20 cellular contexts compared by ENCODE assay signal in genomic region chr4:1776521-1777161, GRCh38. TPM values are rescaled to one million over a fixed set of nuclear protein-coding genes. Genes with fewer than 3 reads are reported as not detected.
DNase-seq lines count a peak whose midpoint lies in the region; ATAC-seq and TF ChIP-seq lines count a peak whose summit lies in the region.
"Had no signal": no experiment of that assay in that cellular context is flagged by ENCODE, and none has a peak within 500 bp of the region (broad histone marks: within the 10 kb centered on the region; RNA-seq: fewer than 3 reads in every experiment).

No MANE protein-coding gene starts in this region.

- H3K4me3 Mint-ChIP-seq in WTC11, result no peak overlapping the region
- H3K4me3 Mint-ChIP-seq in CD4-positive, alpha-beta T cell, result no peak overlapping the region

- no peaks in the 10 kb centered on the region for H3K9me3 ChIP-seq in osteoblast (ENCODE audit: low read depth, low read length)
- H3K9me3 ChIP-seq in CD4-positive, alpha-beta T cell (ENCODE audit: control insufficient read depth, low read length), result no peaks in the 10 kb centered on the region

- H3K27ac Mint-ChIP-seq in WTC11, result no peak overlapping the region
- no peak overlapping the region for H3K27ac Mint-ChIP-seq in CD4-positive, alpha-beta T cell

- H3K4me2 ChIP-seq in osteoblast (ENCODE audit: insufficient read depth, low read length), result no peak overlapping the region

- DNase-seq in WTC11 (ENCODE audit: low spot score), result no peak
- DNase-seq in osteoblast (ENCODE audit: insufficient read length, low spot score, missing footprints), result peak; percentile 90
- DNase-seq in epidermal melanocyte (ENCODE audit: insufficient read length, low spot score), result no peak
- no peak for DNase-seq in G401 (ENCODE audit: low spot score)
- no peak for DNase-seq in CD4-positive, alpha-beta T cell
- DNase-seq: AML-193; COR-L47; DMS 273 treated with DMSO at 0.1 percent for 48 hours; GF-D8; GOT3; KG1; NCI-H1105 treated with DMSO at 0.1 percent for 48 hours; NCI-H1694 treated with DMSO at 0.1 percent for 48 hours; NCI-H510A; NCI-H748 treated with DMSO at 0.1 percent for 48 hours; NK-92 treated with Interleukin-12 subunit alpha and Interleukin-12 subunit beta, amount 100 ng/mL, for 24 hours; SHP77 treated with DMSO at 0.1 percent for 48 hours had no signal

- POLR2A ChIA-PET in WTC11 (lab: Charles Lee), result interaction anchor here (1.5 to 3.8 kb wide), 3 partner anchors 11 to 18 kb away, joined by 3 to 12 read pairs (median 6); no protein-coding TSS in a partner anchor
- POLR2A ChIA-PET in CD4-positive, alpha-beta T cell (lab: Charles Lee), result no interaction called here

- H3K27ac ChIP-seq in layer of hippocampus (ENCODE audit: low read depth, low read length) (peak overlapping the region; percentile 0), osteoblast (ENCODE audit: low read depth, low read length) (no peak overlapping the region)
- no peak overlapping the region for H3K27ac ChIP-seq in CD4-positive, alpha-beta T cell (ENCODE audit: low read depth, low read length)

- H3K27me3 ChIP-seq in layer of hippocampus (ENCODE audit: control insufficient read depth, insufficient read depth, low read length) (no peaks in the 10 kb centered on the region), osteoblast (ENCODE audit: insufficient read depth, low read length) (no peaks in the 10 kb centered on the region)
- no peaks in the 10 kb centered on the region for H3K27me3 ChIP-seq in CD4-positive, alpha-beta T cell (ENCODE audit: control insufficient read depth, insufficient read depth, low read length)

- no peaks in the 10 kb centered on the region for H3K9me3 Mint-ChIP-seq in WTC11
- H3K9me3 Mint-ChIP-seq in CD4-positive, alpha-beta T cell, result no peaks in the 10 kb centered on the region

- no peaks in the 10 kb centered on the region for H3K4me1 ChIP-seq in osteoblast (ENCODE audit: insufficient read depth, low read length)

- intact Hi-C loops in CD4-positive, alpha-beta T cell (cut with DNase I, micrococcal nuclease), result no loop called here

- no peaks in the 10 kb centered on the region for H4K20me1 ChIP-seq in osteoblast (ENCODE audit: insufficient read depth, low read length)

- TF ChIP-seq CTCF in WTC11 (IDR thresholded peaks at IDR 0.05) (no peak), osteoblast (IDR thresholded peaks at IDR 0.05; ENCODE audit: extremely low read depth, low read depth, low read length) (no peak)
- TF ChIP-seq CTCF in CD4-positive, alpha-beta T cell (IDR thresholded peaks at IDR 0.05), result no peak

- no peak overlapping the region for H3K4me3 ChIP-seq in osteoblast (ENCODE audit: insufficient read depth, low read length)

- no peak overlapping the region for H2AFZ ChIP-seq in osteoblast (ENCODE audit: low read length)

- no peaks in the 10 kb centered on the region for H3K79me2 ChIP-seq in osteoblast (ENCODE audit: insufficient read depth, low read length)

- no peaks in the 10 kb centered on the region for H3K27me3 Mint-ChIP-seq in WTC11 (ENCODE audit: low read depth)
- no peaks in the 10 kb centered on the region for H3K27me3 Mint-ChIP-seq in CD4-positive, alpha-beta T cell

- CTCF ChIA-PET in WTC11 (lab: Charles Lee), result interaction anchor here (1.0 to 6.1 kb wide), 6 partner anchors 9 to 83 kb away, joined by 6 to 88 read pairs (median 8); no protein-coding TSS in a partner anchor
- CTCF ChIA-PET in CD4-positive, alpha-beta T cell (lab: Charles Lee), result no interaction called here

- in situ Hi-C loops in G401 (cut with HindIII; ENCODE audit: low sequenced_read_pairs), result no loop called here

- ATAC-seq in WTC11 (no peak), GM19023 (IDR thresholded peaks at IDR 0.05; ENCODE audit: unreplicated experiment) (no peak)
- no peak for ATAC-seq in CD4-positive, alpha-beta T cell (ENCODE audit: poor library complexity)
- ATAC-seq: SK-N-SH treated with all-trans-retinoic acid at 6 μM for 48 hours had no signal

- no peaks in the 10 kb centered on the region for H3K36me3 Mint-ChIP-seq in WTC11
- H3K36me3 Mint-ChIP-seq in CD4-positive, alpha-beta T cell (ENCODE audit: low read depth), result no peaks in the 10 kb centered on the region

- no peaks in the 10 kb centered on the region for H3K36me3 ChIP-seq in osteoblast (ENCODE audit: insufficient read depth, low read length)

- peaks cover 15% of the 10 kb centered on the region; the same call in 1 of the 2 replicates for H3K4me1 Mint-ChIP-seq in WTC11
- H3K4me1 Mint-ChIP-seq in CD4-positive, alpha-beta T cell (ENCODE audit: low read depth), result no peaks in the 10 kb centered on the region

TF ChIP-seq in WTC11, 78 proteins besides CTCF, POLR2A, EP300 and RAD21:
- TF ChIP-seq RORB (CRISPR knock-in tag; IDR thresholded peaks at IDR 0.05) (no peak), GABPB1 (CRISPR knock-in tag; IDR thresholded peaks at IDR 0.05) (peak; percentile 67), ZNF263 (CRISPR knock-in tag; IDR thresholded peaks at IDR 0.05; ENCODE audit: low read depth) (no peak), ZNF396 (CRISPR knock-in tag; IDR thresholded peaks at IDR 0.05; ENCODE audit: borderline replicate concordance) (no peak)
TF ChIP-seq in WTC11: peak in this region for 1.

RNA-seq across cellular contexts. Expression of gene FGFR3, which starts 16.5 kb away (rescaled TPM):
- total RNA-seq in WTC11 (2021) (18.2 to 19.9 TPM (median 19.7 TPM) in 3 replicates), osteoblast (0.29 and 0.36 TPM in 2 replicates)
- 38.4 and 49.9 TPM in 2 replicates for total RNA-seq in G401 (2014; rRNA removed; shearing (Covaris generic))
- total RNA-seq in CD4-positive, alpha-beta T cell, result under 1 TPM in 1 of 2 experiments, not detected in 1; 0.33 TPM

RNA-seq across cellular contexts. Expression of gene TACC3, which starts 55.3 kb away (rescaled TPM):
- total RNA-seq in WTC11 (2021) (161 to 207 TPM (median 165 TPM) in 3 replicates), osteoblast (3.2 and 4.0 TPM in 2 replicates)
- 139 and 164 TPM in 2 replicates for total RNA-seq in G401 (2014; rRNA removed; shearing (Covaris generic))
- 100 to 1,000 TPM; 123 TPM for total RNA-seq in CD4-positive, alpha-beta T cell

RNA-seq across cellular contexts. Expression of gene TMEM129, which starts 55.5 kb away (rescaled TPM):
- total RNA-seq in WTC11 (2021), result 44.2 to 54.9 TPM (median 48.7 TPM) in 3 replicates
- 37.1 and 38.0 TPM in 2 replicates for total RNA-seq in osteoblast
- total RNA-seq in G401 (2014; rRNA removed; shearing (Covaris generic)), result 51.6 and 91.7 TPM in 2 replicates
- 10 to 100 TPM; 17.2 to 17.6 TPM for total RNA-seq in CD4-positive, alpha-beta T cell

Comparison
In these comparisons a context has a peak if more than half of its experiments do, and no peak if none do; other contexts are left out.
1. RNA of gene FGFR3, which starts 16.5 kb away (total RNA-seq): 38.4 to 49.9 TPM in G401 and 18.2 to 19.9 TPM in WTC11; 0.29 to 0.36 TPM in osteoblast and 0.33 TPM in CD4-positive, alpha-beta T cell; every median in the first group is over 10 times any median in the second.
2. RNA of gene TACC3, which starts 55.3 kb away (total RNA-seq): 161 to 207 TPM in WTC11, 139 to 164 TPM in G401 and 123 TPM in CD4-positive, alpha-beta T cell; 3.2 to 4.0 TPM in osteoblast; every median in the first group is over 10 times any median in the second.